In the genomic region with DNA sequence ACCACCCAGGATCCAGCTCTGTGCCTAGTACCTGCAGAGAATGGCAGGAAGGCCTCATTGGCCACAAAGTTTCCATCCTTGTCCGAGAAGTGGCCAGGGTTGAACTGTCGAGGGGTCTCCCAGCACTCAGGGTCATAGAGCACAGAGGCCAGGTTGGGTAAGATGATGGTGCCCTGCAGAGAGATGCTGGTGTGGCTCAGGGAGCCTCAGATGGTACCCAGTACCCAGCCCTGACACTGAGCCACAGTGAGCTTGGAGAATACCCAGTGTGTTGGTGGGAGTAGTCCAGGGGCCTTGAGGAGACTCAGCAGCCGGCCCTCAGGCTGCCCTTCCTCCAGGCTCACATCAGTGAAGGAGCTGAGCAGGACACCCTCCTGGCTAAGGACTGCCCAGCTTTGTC, we compare ENCODE assay signal across 23 cellular contexts. TPM values are rescaled to one million over a fixed set of nuclear protein-coding genes. Genes with fewer than 3 reads are reported as not detected.
DNase-seq lines count a peak whose midpoint lies in the region; ATAC-seq, FAIRE-seq and TF ChIP-seq lines count a peak whose summit lies in the region.
"Had no signal": no experiment of that assay in that cellular context is flagged by ENCODE, and none has a peak within 500 bp of the region (broad histone marks: within the 10 kb centered on the region; RNA-seq: fewer than 3 reads in every experiment).

No MANE protein-coding gene starts in this region.

- no peak for TF ChIP-seq POLR2A in H1 (IDR thresholded peaks at IDR 0.05; ENCODE audit: control extremely low read depth in 1 of 2, low read depth in 2 of 2, low read length in 2 of 2)

- H3K14ac ChIP-seq in H1 (ENCODE audit: insufficient read length) = no peak overlapping the region

- ATAC-seq in right cardiac atrium = peak; percentile 30 to 31
- peak; percentile 34 for ATAC-seq in sciatic nerve
- ATAC-seq in upper lobe of right lung = peak; percentile 13
- no peak for ATAC-seq in HG03565 (IDR thresholded peaks at IDR 0.05; ENCODE audit: unreplicated experiment)
- no peak for ATAC-seq in HG02938 (IDR thresholded peaks at IDR 0.05; ENCODE audit: unreplicated experiment)
- ATAC-seq in HG02623 (IDR thresholded peaks at IDR 0.05; ENCODE audit: unreplicated experiment) = no peak
- ATAC-seq: GM12878 had no signal

- H4K5ac ChIP-seq in H1 (ENCODE audit: insufficient read length, low read depth, low read length) = no peak overlapping the region

- no peak overlapping the region for H3K4ac ChIP-seq in H1 (replicated peaks; ENCODE audit: insufficient read length, low read depth, low read length)

- 81% methylated on average over 3 of the region's 3 CpGs for WGBS in right cardiac atrium
- WGBS in H1 (ENCODE audit: extremely low coverage in 1 of 2, insufficient coverage in 1 of 2, insufficient read length in 1 of 2, insufficient replicate concordance in 2 of 2, low coverage in 1 of 2, low lambda C conversion rate in 2 of 2, missing lambda C conversion rate in 1 of 2), 2 experiments = 93% methylated on average over 3 of the region's 3 CpGs; no CpG with 5 or more reads in 1 of the 2 experiments

- no peaks in the 10 kb centered on the region for H3K36me3 ChIP-seq in H1 (ENCODE audit: control insufficient read depth in 2 of 4, insufficient read depth in 4 of 4, low read length in 3 of 4)
- no peaks in the 10 kb centered on the region for H3K36me3 ChIP-seq in upper lobe of right lung
- H3K36me3 ChIP-seq: BE2C, HAP-1 had no signal

- H3K18ac ChIP-seq in H1 (ENCODE audit: extremely low read depth, low read length) = no peak overlapping the region

- H2AFZ ChIP-seq in H1 (ENCODE audit: low read length) = no peak overlapping the region

- no peak overlapping the region for H4K8ac ChIP-seq in H1 (ENCODE audit: extremely low read depth, insufficient read depth, low read length)

- no peak for TF ChIP-seq RAD21 in H1 (IDR thresholded peaks at IDR 0.05 in 1 of 2, conservative IDR thresholded peaks at IDR 0.05 in 1 of 2; ENCODE audit: low read depth in 2 of 2, low read length in 2 of 2)

- intact Hi-C loops in right cardiac atrium (cut with DNase I) (loop anchor here in 3 of 4 donors (10.0 kb wide), 2 partner anchors 349 to 389 kb away; a partner anchor contains a TSS), cardiac septum (cut with DNase I) (loop anchor here (2.0 to 5.0 kb wide), 4 partner anchors 123 to 391 kb away; a partner anchor contains a TSS), sciatic nerve (cut with DNase I) (loop anchor here (10.0 kb wide), 1 partner anchor 239 kb away; a partner anchor contains a TSS), upper lobe of right lung (cut with DNase I) (loop anchor here (10.0 kb wide), 1 partner anchor 119 kb away; a partner anchor contains a TSS)

- no peaks in the 10 kb centered on the region for H3K23me2 ChIP-seq in H1 (ENCODE audit: low read depth, low read length)

- POLR2A ChIA-PET in H1 (lab: Charles Lee; ENCODE audit: partially characterized antibody) = interaction anchor here (2.2 kb wide), 1 partner anchor 122 kb away, joined by 9 read pairs; a partner anchor contains a TSS

- no peak overlapping the region for H3K9ac ChIP-seq in H1 (replicated peaks in 1 of 4; ENCODE audit: extremely low read depth in 1 of 4, low read depth in 3 of 4, low read length in 3 of 4)

- H3K4me3 ChIP-seq in right cardiac atrium (ENCODE audit: low read length) = no peak overlapping the region
- H3K4me3 ChIP-seq in H1 (ENCODE audit: extremely low read depth in 1 of 4, insufficient read depth in 2 of 4, low read depth in 3 of 4, low read length in 4 of 4) = no peak overlapping the region
- no peak overlapping the region for H3K4me3 ChIP-seq in upper lobe of right lung
- H3K4me3 ChIP-seq: GM12878, HAP-1 had no signal

- DNase-seq in right cardiac atrium (no peak), cardiac septum (ENCODE audit: low spot score) (no peak), H1 (ENCODE audit: low read depth in 1 of 2, low spot score in 2 of 2) (no peak), sciatic nerve (ENCODE audit: low spot score) (no peak), upper lobe of right lung (no peak)
- DNase-seq: ACHN; BE2C; C1 segment of cervical spinal cord; CD4-positive, CD25-positive, alpha-beta regulatory T cell; CD8-positive, alpha-beta memory T cell; COR-L47; DMS 273 treated with DMSO at 0.1 percent for 48 hours; DMS53; DND-41; EL; IMR-90 had no signal

- H4K20me1 ChIP-seq in H1 (replicated peaks in 1 of 2; ENCODE audit: control insufficient read depth in 1 of 2, insufficient read depth in 2 of 2, low read length in 2 of 2) = no peaks in the 10 kb centered on the region

- no peak overlapping the region for H2BK5ac ChIP-seq in H1 (ENCODE audit: low read depth, low read length)

- H3K79me1 ChIP-seq in H1 (ENCODE audit: low read depth, low read length) = no peaks in the 10 kb centered on the region

- H3K4me1 ChIP-seq in right cardiac atrium (ENCODE audit: control insufficient read depth, insufficient read depth, low read length) (no peaks in the 10 kb centered on the region), H1 (replicated peaks in 1 of 4; ENCODE audit: control insufficient read depth in 3 of 4, insufficient read depth in 4 of 4, low read length in 3 of 4) (peaks cover 0 to 3% (median 0%) of the 10 kb centered on the region in 4 experiments; a peak in 3 of 7 replicates), upper lobe of right lung (no peaks in the 10 kb centered on the region)
- H3K4me1 ChIP-seq: BE2C, HAP-1 had no signal

- H4K91ac ChIP-seq in H1 (replicated peaks; ENCODE audit: insufficient read length, low read length) = no peak overlapping the region

- TF ChIP-seq CTCF in H1 (IDR thresholded peaks at IDR 0.05; ENCODE audit: control extremely low read depth in 1 of 3, insufficient read depth in 1 of 3, low read depth in 1 of 3, low read length in 3 of 3) = no peak
- TF ChIP-seq CTCF in upper lobe of right lung (IDR thresholded peaks at IDR 0.05) = no peak

- H3K56ac ChIP-seq in H1 (replicated peaks; ENCODE audit: insufficient read length, low read depth, low read length) = no peak overlapping the region

- 0 out of 2 replicates have a peak overlapping the region, but pooled peaks have one; percentile 11 for H2BK12ac ChIP-seq in H1 (ENCODE audit: low read depth, low read length)

- no peak for FAIRE-seq in H1 (lab: Jason Lieb, UNC)
- FAIRE-seq: A204.1, GM12878, HTR-8/SVneo had no signal

- H2AK5ac ChIP-seq in H1 (ENCODE audit: low read depth, low read length) = 0 out of 2 replicates have a peak overlapping the region, but pooled peaks have one; percentile 2

- TF ChIP-seq EP300 in H1 (IDR thresholded peaks at IDR 0.05; ENCODE audit: borderline replicate concordance in 1 of 2, low read depth in 2 of 2, low read length in 2 of 2) = no peak

- no peak overlapping the region for H3K23ac ChIP-seq in H1 (ENCODE audit: insufficient read length)

- no peak overlapping the region for H3K4me2 ChIP-seq in H1 (ENCODE audit: insufficient read depth in 1 of 2, low read depth in 2 of 2, low read length in 2 of 2)

- H3K9me3 ChIP-seq in right cardiac atrium (ENCODE audit: control insufficient read depth, low read length) (no peaks in the 10 kb centered on the region), H1 (ENCODE audit: insufficient read depth in 2 of 2, low read depth in 1 of 2, low read length in 1 of 2) (no peaks in the 10 kb centered on the region), upper lobe of right lung (no peaks in the 10 kb centered on the region)
- H3K9me3 ChIP-seq: BE2C, HAP-1 had no signal

- no peak overlapping the region for H3K27ac ChIP-seq in right cardiac atrium (ENCODE audit: low read length)
- no peak overlapping the region for H3K27ac ChIP-seq in H1 (ENCODE audit: low read depth, low read length)
- H3K27ac ChIP-seq in upper lobe of right lung = no peak overlapping the region

- no peak overlapping the region; the same call in 1 of the 2 replicates for H2BK15ac ChIP-seq in H1 (ENCODE audit: low read length)

- no peaks in the 10 kb centered on the region for H3K79me2 ChIP-seq in H1 (ENCODE audit: control insufficient read depth in 1 of 2, insufficient read depth in 2 of 2, low read length in 2 of 2)

- CTCF ChIA-PET in H1 (lab: Charles Lee; ENCODE audit: partially characterized antibody) = interaction anchor here (0.7 to 6.4 kb wide), 48 partner anchors 8 to 466 kb away, joined by 3 to 53 read pairs (median 4); a partner anchor contains a TSS

- no peak overlapping the region for H2BK120ac ChIP-seq in H1 (replicated peaks; ENCODE audit: low read depth, low read length)

- H3K27me3 ChIP-seq in right cardiac atrium (ENCODE audit: control insufficient read depth, insufficient read depth) (no peaks in the 10 kb centered on the region), H1 (replicated peaks in 1 of 4; ENCODE audit: control insufficient read depth in 3 of 4, extremely low read depth in 1 of 4, insufficient read depth in 3 of 4, low read length in 3 of 4) (no peaks in the 10 kb centered on the region), upper lobe of right lung (no peaks in the 10 kb centered on the region)
- H3K27me3 ChIP-seq: BE2C had no signal

- H2BK20ac ChIP-seq in H1 (ENCODE audit: low read length) = no peak overlapping the region

TF ChIP-seq in H1, 55 proteins besides CTCF, POLR2A, EP300 and RAD21 (continues in another document):
- TF ChIP-seq KDM4A (IDR thresholded peaks at IDR 0.05; ENCODE audit: low read depth, low read length, severe bottlenecking) (no peak), EZH2 (IDR thresholded peaks at IDR 0.05; ENCODE audit: low read depth, low read length, severe bottlenecking) (no peak), SP1 (IDR thresholded peaks at IDR 0.05; ENCODE audit: low read depth, low read length) (no peak), EGR1 (IDR thresholded peaks at IDR 0.05; ENCODE audit: borderline replicate concordance, low read depth, low read length) (no peak), CBX8 (IDR thresholded peaks at IDR 0.05; ENCODE audit: borderline replicate concordance, low read depth, low read length) (no peak), CHD1 (IDR thresholded peaks at IDR 0.05; ENCODE audit: low read depth, low read length) (no peak), JUND (IDR thresholded peaks at IDR 0.05; ENCODE audit: low read length) (no peak), NANOG (IDR thresholded peaks at IDR 0.05; ENCODE audit: insufficient read depth, low read depth, low read length, poor library complexity, severe bottlenecking) (no peak), NRF1 (IDR thresholded peaks at IDR 0.05; ENCODE audit: low read depth, low read length) (no peak)

RNA-seq across cellular contexts. Expression of a gene that starts 11.5 kb away (rescaled TPM):
- total RNA-seq in right cardiac atrium (10 to 100 TPM; 53.6 to 82.2 (median 62.3) TPM), cardiac septum (57.2 TPM), sciatic nerve (57.2 TPM), upper lobe of right lung (44.8 TPM)
- polyA plus RNA-seq in right cardiac atrium (62.0 TPM), H1 (2011; rRNA removed) (37.5 and 62.7 TPM in 2 replicates)
- 81.3 and 85.0 TPM in 2 replicates for total RNA-seq in H1 (2021; fragmentation: NEBNext Ultra II Directional; extraction: Animal tissue kit (Norgen Biotek cat#: 25700))
- polyA plus RNA-seq in H1 (2011; cell fraction: cytosol; rRNA removed) = 51.3 TPM
- 18.9 TPM for polyA plus RNA-seq in H1 (2011; cell fraction: nucleus; rRNA removed)
- 63.4 to 74.7 TPM (median 68.9 TPM) in 4 replicates for polyA plus RNA-seq in H1 (2012, experiment 1 of 2)
- polyA plus RNA-seq in H1 (2012, experiment 2 of 2) = 40.0 TPM
- 72.3 TPM for polyA plus RNA-seq in H1 (2013, experiment 1 of 2)
- polyA plus RNA-seq in H1 (2013, experiment 2 of 2) = 80.8 TPM
- polyA minus RNA-seq in H1 (2011; rRNA and poly(A)+ RNA removed) = 23.3 and 31.9 TPM in 2 replicates
- polyA minus RNA-seq in H1 (2011; cell fraction: cytosol; rRNA and poly(A)+ RNA removed) = 15.3 TPM
- polyA minus RNA-seq in H1 (2011; cell fraction: nucleus; rRNA and poly(A)+ RNA removed) = 13.8 TPM

Comparison
In these comparisons a context has a peak if more than half of its experiments do, and no peak if none do; other contexts are left out.
1. ATAC-seq: peak in right cardiac atrium (2 of 2), sciatic nerve (single experiment) and upper lobe of right lung (single experiment); none in HG03565 (single experiment), HG02938 (single experiment) and HG02623 (single experiment).